Comparison of ENCODE assay signal across 20 cellular contexts in the genomic region with DNA sequence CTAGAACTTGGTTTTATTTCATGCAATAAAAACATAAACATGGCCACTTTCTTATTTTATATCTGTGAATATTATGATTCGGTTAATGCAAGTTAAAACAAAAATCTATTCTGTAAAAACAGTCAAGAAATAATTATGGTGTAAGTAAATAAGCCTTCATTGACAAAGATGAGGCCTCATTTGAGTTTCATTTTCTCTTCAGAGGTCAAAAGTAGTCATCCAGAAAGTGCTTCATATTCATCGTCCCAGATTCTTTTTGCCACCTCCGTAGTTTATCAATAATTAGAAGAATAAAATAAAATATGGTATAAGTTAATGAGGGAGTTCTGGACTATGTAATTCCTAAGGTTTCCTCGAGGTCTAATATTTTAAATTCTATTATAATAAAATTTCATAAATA.
A peak's percentile ranks its signal among the peaks of the same experiment; 100 is the strongest.
DNase-seq lines count a peak whose midpoint lies in the region; ATAC-seq lines count a peak whose summit lies in the region.
"Had no signal": no experiment of that assay in that cellular context is flagged by ENCODE, and none has a peak within 500 bp of the region (broad histone marks: within the 10 kb centered on the region; RNA-seq: fewer than 3 reads in every experiment).

No MANE protein-coding gene starts in this region.

- no peaks in the 10 kb centered on the region for H3K36me3 ChIP-seq in HAP-1 (replicated peaks)
- H3K36me3 ChIP-seq: brain microvascular endothelial cell, colonic mucosa, left lung, Peyer's patch, tibial nerve had no signal

- no peak overlapping the region for H3K4me3 ChIP-seq in HAP-1
- H3K4me3 ChIP-seq: colonic mucosa, left lung, Peyer's patch, tibial nerve had no signal

- no peaks in the 10 kb centered on the region for H3K27me3 ChIP-seq in HAP-1 (ENCODE audit: low read depth)
- H3K27me3 ChIP-seq: brain microvascular endothelial cell, colonic mucosa, left lung, Peyer's patch, tibial nerve had no signal

- DNase-seq in NCI-H69 (lab: John Stamatoyannopoulos, UW), result peak; percentile 51
- no peak for DNase-seq in stimulated activated naive CD4-positive, alpha-beta T cell (lab: John Stamatoyannopoulos, UW)
- DNase-seq in activated T-cell treated with anti-CD3 and anti-CD28 coated beads, Interleukin-2, amount 50 U/mL, for 48 hours, result no peak
- no peak for DNase-seq in HAP-1 (ENCODE audit: low spot score in 2 of 2)
- DNase-seq: activated CD8-positive, alpha-beta T cell treated with anti-CD3 and anti-CD28 coated beads for 36 hours; brain microvascular endothelial cell; CD8-positive, alpha-beta T cell; colonic mucosa; DMS79 treated with DMSO at 0.1 percent for 48 hours; left lung; midbrain; NCI-H1694 treated with DMSO at 0.1 percent for 48 hours; Peyer's patch had no signal

- no peaks in the 10 kb centered on the region for H3K9me3 ChIP-seq in HAP-1
- H3K9me3 ChIP-seq: colonic mucosa, left lung, Peyer's patch, tibial nerve had no signal

- no peaks in the 10 kb centered on the region for H3K4me1 ChIP-seq in HAP-1
- H3K4me1 ChIP-seq: colonic mucosa, left lung, Peyer's patch, tibial nerve had no signal

- in situ Hi-C loops in HAP-1 (cut with MboI; ENCODE audit: low sequenced_read_pairs), result no loop called here

- ATAC-seq in GM18502 (IDR thresholded peaks at IDR 0.05; ENCODE audit: poor library complexity, unreplicated experiment) (peak; percentile 78), GM19395 (IDR thresholded peaks at IDR 0.05; ENCODE audit: unreplicated experiment) (peak; percentile 63), HG02610 (IDR thresholded peaks at IDR 0.05; ENCODE audit: unreplicated experiment) (peak; percentile 56), HG02981 (IDR thresholded peaks at IDR 0.05; ENCODE audit: unreplicated experiment) (no peak)
- ATAC-seq: activated CD8-positive, alpha-beta T cell treated with anti-CD3 and anti-CD28 coated beads for 36 hours; CD8-positive, alpha-beta T cell; HepG2; left lung; WTC11 had no signal
